Comparison of ENCODE assay signal across 11 cellular contexts in genomic region chr7:19112290-19113000, GRCh38. TPM values are rescaled to one million over a fixed set of nuclear protein-coding genes. Genes with fewer than 3 reads are reported as not detected.
A peak's percentile ranks its signal among the peaks of the same experiment; 100 is the strongest.
DNase-seq lines count a peak whose midpoint lies in the region; ATAC-seq and TF ChIP-seq lines count a peak whose summit lies in the region.
"Had no signal": no experiment of that assay in that cellular context is flagged by ENCODE, and none has a peak within 500 bp of the region (broad histone marks: within the 10 kb centered on the region; RNA-seq: fewer than 3 reads in every experiment).

No MANE protein-coding gene starts in this region.

- H3K27ac ChIP-seq in SK-N-SH (ENCODE audit: low read depth in 2 of 2, low read length in 1 of 2) (peak overlapping the region; percentile 96 to 100), ovary (no peak overlapping the region)
- H3K27ac ChIP-seq: C4-2B, PC-9 had no signal

- POLR2A ChIA-PET in SK-N-SH (lab: Yijun Ruan, JAX) = interaction anchor here (0.6 to 1.8 kb wide), 7 partner anchors 13 to 414 kb away, joined by 3 to 6 read pairs (median 3); no protein-coding TSS in a partner anchor

- peak overlapping the region; percentile 88 for H3K4me2 ChIP-seq in SK-N-SH
- H3K4me2 ChIP-seq: PC-9 had no signal

- peaks cover 30% of the 10 kb centered on the region for H4K20me1 ChIP-seq in SK-N-SH (ENCODE audit: insufficient read depth)

- no peak for TF ChIP-seq RAD21 in SK-N-SH (IDR thresholded peaks at IDR 0.05; ENCODE audit: low read length)

- H3K36me3 Mint-ChIP-seq in activated T-cell treated with anti-CD3 and anti-CD28 coated beads, Interleukin-2, amount 50 U/mL, for 72 hours (ENCODE audit: insufficient read depth in 2 of 2) = peaks cover 1 to 4% of the 10 kb centered on the region in 2 donors

- WGBS in SK-N-SH (ENCODE audit: low lambda C conversion rate) = 15% methylated on average over 26 of the region's 41 CpGs
- WGBS in ovary, 3 donors = 70 to 73% (median 73%) methylated on average over 41 of the region's 41 CpGs

- H3F3A ChIP-seq in SK-N-SH (replicated peaks; ENCODE audit: insufficient read depth) = peaks cover 50% of the 10 kb centered on the region

- peaks cover 94% of the 10 kb centered on the region for H3K79me2 ChIP-seq in SK-N-SH (ENCODE audit: insufficient read depth)

- H3K27me3 ChIP-seq in SK-N-SH (ENCODE audit: insufficient read depth) (no peaks in the 10 kb centered on the region), ovary (no peaks in the 10 kb centered on the region)

- peaks cover 17 to 34% of the 10 kb centered on the region in 2 experiments; a peak in 2 of 4 replicates for H3K4me1 ChIP-seq in SK-N-SH (ENCODE audit: control insufficient read depth in 1 of 2, insufficient read depth in 2 of 2, low read depth in 1 of 2, low read length in 1 of 2)
- H3K4me1 ChIP-seq in ovary (ENCODE audit: insufficient read depth) = no peaks in the 10 kb centered on the region

- H3K4me3 ChIP-seq in SK-N-SH (ENCODE audit: low read depth in 2 of 2, low read length in 1 of 2) (peak overlapping the region; percentile 92 to 100), ovary (peak overlapping the region; percentile 23)
- H3K4me3 ChIP-seq: PC-9 had no signal

- H3K4me3 Mint-ChIP-seq in activated T-cell treated with anti-CD3 and anti-CD28 coated beads, Interleukin-2, amount 50 U/mL, for 72 hours = no peak overlapping the region

- DNase-seq in AG09319 (ENCODE audit: extremely low read depth, low read depth) (peak; percentile 82), SK-N-SH (no peak), fibroblast of peridontal ligament (ENCODE audit: extremely low read depth) (peak; percentile 98), ovary (no peak), H4 (ENCODE audit: low spot score) (no peak)
- DNase-seq in activated T-cell treated with anti-CD3 and anti-CD28 coated beads, Interleukin-2, amount 50 U/mL, for 72 hours = no peak
- DNase-seq: activated T-cell treated with anti-CD3 and anti-CD28 coated beads, Interleukin-2, amount 50 U/mL, for 48 hours; PC-9 had no signal

- H3K27ac Mint-ChIP-seq in activated T-cell treated with anti-CD3 and anti-CD28 coated beads, Interleukin-2, amount 50 U/mL, for 72 hours = no peak overlapping the region

- H3K36me3 ChIP-seq in SK-N-SH (replicated peaks in 1 of 2; ENCODE audit: control insufficient read depth in 1 of 2, insufficient read depth in 2 of 2, low read length in 1 of 2) (peaks cover 50 to 72% of the 10 kb centered on the region in 2 experiments), ovary (no peaks in the 10 kb centered on the region)

- peak overlapping the region; percentile 95 for H3K9ac ChIP-seq in SK-N-SH

- peaks cover 74% of the 10 kb centered on the region for H3K27me3 Mint-ChIP-seq in activated T-cell treated with anti-CD3 and anti-CD28 coated beads, Interleukin-2, amount 50 U/mL, for 72 hours (ENCODE audit: low read depth)

- ATAC-seq in HG03354 (IDR thresholded peaks at IDR 0.05; ENCODE audit: poor library complexity, severe bottlenecking, unreplicated experiment) = no peak
- ATAC-seq in HG03520 (IDR thresholded peaks at IDR 0.05; ENCODE audit: unreplicated experiment) = no peak
- no peak for ATAC-seq in activated T-cell treated with anti-CD3 and anti-CD28 coated beads, Interleukin-2, amount 50 U/mL, for 72 hours (replicated peaks in 1 of 2)

- H2AFZ ChIP-seq in SK-N-SH (ENCODE audit: low read depth) = no peak overlapping the region
- H2AFZ ChIP-seq: PC-9 had no signal

- TF ChIP-seq EP300 in SK-N-SH (IDR thresholded peaks at IDR 0.05; ENCODE audit: borderline replicate concordance in 1 of 2, low read depth in 1 of 2, low read length in 1 of 2) (peak in 1 of 2 experiments; percentile 70; a peak in 2 of 4 replicates), ovary (IDR thresholded peaks at IDR 0.05) (no peak)

- intact Hi-C loops in ovary (cut with DNase I) = no loop called here

- TF ChIP-seq CTCF in AG09319 (IDR thresholded peaks at IDR 0.05; ENCODE audit: low read depth, low read length) (no peak), SK-N-SH (IDR thresholded peaks at IDR 0.05) (no peak), ovary (IDR thresholded peaks at IDR 0.05) (no peak)

- no peaks in the 10 kb centered on the region for H3K9me2 ChIP-seq in SK-N-SH

- no peak for TF ChIP-seq POLR2A in ovary (IDR thresholded peaks at IDR 0.05)

- peaks cover 0 to 2% of the 10 kb centered on the region in 2 donors for H3K9me3 Mint-ChIP-seq in activated T-cell treated with anti-CD3 and anti-CD28 coated beads, Interleukin-2, amount 50 U/mL, for 72 hours

- CTCF ChIA-PET in SK-N-SH (lab: Yijun Ruan, JAX) = interaction anchor here (0.8 to 2.9 kb wide), 10 partner anchors 10 to 522 kb away, joined by 3 to 14 read pairs (median 8); no protein-coding TSS in a partner anchor

- H3K9me3 ChIP-seq in SK-N-SH = no peaks in the 10 kb centered on the region
- no peaks in the 10 kb centered on the region for H3K9me3 ChIP-seq in ovary

- peaks cover 15% of the 10 kb centered on the region for H3K4me1 Mint-ChIP-seq in activated T-cell treated with anti-CD3 and anti-CD28 coated beads, Interleukin-2, amount 50 U/mL, for 72 hours (ENCODE audit: low read depth)

TF ChIP-seq in SK-N-SH, 30 proteins besides CTCF, POLR2A, EP300 and RAD21 (continues in another document):
- TF ChIP-seq, protein P1, sequence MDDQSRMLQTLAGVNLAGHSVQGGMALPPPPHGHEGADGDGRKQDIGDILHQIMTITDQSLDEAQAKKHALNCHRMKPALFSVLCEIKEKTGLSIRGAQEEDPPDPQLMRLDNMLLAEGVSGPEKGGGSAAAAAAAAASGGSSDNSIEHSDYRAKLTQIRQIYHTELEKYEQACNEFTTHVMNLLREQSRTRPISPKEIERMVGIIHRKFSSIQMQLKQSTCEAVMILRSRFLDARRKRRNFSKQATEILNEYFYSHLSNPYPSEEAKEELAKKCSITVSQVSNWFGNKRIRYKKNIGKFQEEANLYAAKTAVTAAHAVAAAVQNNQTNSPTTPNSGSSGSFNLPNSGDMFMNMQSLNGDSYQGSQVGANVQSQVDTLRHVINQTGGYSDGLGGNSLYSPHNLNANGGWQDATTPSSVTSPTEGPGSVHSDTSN (IDR thresholded peaks at IDR 0.05) = peak; percentile 78
- peak; percentile 30; the same call in 1 of the 2 replicates for TF ChIP-seq JUND (IDR thresholded peaks at IDR 0.05)
- TF ChIP-seq POLR2AphosphoS5 (IDR thresholded peaks at IDR 0.05; ENCODE audit: low read depth, low read length) = peak; percentile 66
- no peak for TF ChIP-seq USF1 (IDR thresholded peaks at IDR 0.05; ENCODE audit: borderline replicate concordance, low read depth)
- TF ChIP-seq NRF1 (IDR thresholded peaks at IDR 0.05; ENCODE audit: low read depth, low read length) = no peak
- TF ChIP-seq NFIC (IDR thresholded peaks at IDR 0.05; ENCODE audit: borderline replicate concordance) = peak; percentile 80
- no peak for TF ChIP-seq ZBTB33 (IDR thresholded peaks at IDR 0.05; ENCODE audit: borderline replicate concordance, low read depth)
- TF ChIP-seq SMC3 (IDR thresholded peaks at IDR 0.05; ENCODE audit: low read depth, low read length) = no peak
- peak; percentile 53 for TF ChIP-seq TCF12 (IDR thresholded peaks at IDR 0.05)
- no peak for TF ChIP-seq MEF2A (IDR thresholded peaks at IDR 0.05; ENCODE audit: borderline replicate concordance, low read depth)

RNA-seq across cellular contexts. Expression of gene TWIST1, which starts 5.0 kb away (rescaled TPM):
- 162 and 170 TPM in 2 replicates for polyA plus RNA-seq in SK-N-SH (2012; rRNA removed)
- polyA plus RNA-seq in SK-N-SH (2012; cell fraction: cytosol; rRNA removed) = 95.7 and 147 TPM in 2 replicates
- polyA plus RNA-seq in SK-N-SH (2012; cell fraction: nucleus; rRNA removed) = 208 and 254 TPM in 2 replicates
- 1 to 10 TPM; 2.7 to 8.6 (median 5.0) TPM for total RNA-seq in ovary
- 1 to 10 TPM; 4.3 to 6.9 TPM for polyA plus RNA-seq in ovary
- total RNA-seq in H4 (2014; rRNA removed; shearing (Covaris generic)) = 29.1 and 40.1 TPM in 2 replicates
- 1 to 10 TPM in 1 of 2 donors, under 1 TPM in 1; 0.48 to 6.5 TPM for total RNA-seq in activated T-cell treated with anti-CD3 and anti-CD28 coated beads, Interleukin-2, amount 50 U/mL, for 72 hours

RNA-seq across cellular contexts. Expression of gene FERD3L, which starts 32.8 kb away (rescaled TPM):
- polyA plus RNA-seq in SK-N-SH (2012; rRNA removed) = not detected in 2 replicates
- polyA plus RNA-seq in SK-N-SH (2012; cell fraction: cytosol; rRNA removed) = not detected in 2 replicates
- polyA plus RNA-seq in SK-N-SH (2012; cell fraction: nucleus; rRNA removed) = not detected in 2 replicates
- not detected for total RNA-seq in ovary
- not detected for polyA plus RNA-seq in ovary
- not detected in 2 replicates for total RNA-seq in H4 (2014; rRNA removed; shearing (Covaris generic))
- total RNA-seq in activated T-cell treated with anti-CD3 and anti-CD28 coated beads, Interleukin-2, amount 50 U/mL, for 72 hours = not detected
- total RNA-seq: PC-9 had no signal

Comparison
In these comparisons a context has a peak if more than half of its experiments do, and no peak if none do; other contexts are left out.
1. DNase-seq: peak in AG09319 (single experiment) and fibroblast of peridontal ligament (single experiment); none in SK-N-SH (single experiment), ovary (0 of 5), H4 (single experiment) and activated T-cell treated with anti-CD3 and anti-CD28 coated beads, Interleukin-2, amount 50 U/mL, for 72 hours (0 of 2).
2. H3K27ac ChIP-seq: peak in SK-N-SH (2 of 2); none in ovary (0 of 2).